9 cellular contexts compared by ENCODE assay signal in genomic region chr3:65858749-65859148, GRCh38.
"Had no signal": no experiment of that assay in that cellular context is flagged by ENCODE, and none has a peak within 500 bp of the region (broad histone marks: within the 10 kb centered on the region; RNA-seq: fewer than 3 reads in every experiment).

No MANE protein-coding gene starts in this region.

- H3K9me3 Mint-ChIP-seq: GM23338, H9, HFFc6 had no signal

- DNase-seq: GM23248, GOT3, H7, H9, HCEC 1CT, HFFc6 had no signal

- H3K4me3 Mint-ChIP-seq: GM23338, H9, HFFc6 had no signal

- H3K9ac ChIP-seq: GM23248 had no signal

- H3K36me3 ChIP-seq: HAP-1 had no signal

- H3K4me3 ChIP-seq: GM23248, GM23338, HAP-1 had no signal

- H3K27ac Mint-ChIP-seq: GM23338, H9, HFFc6 had no signal

- H3K9me3 ChIP-seq: HAP-1 had no signal

- H3K4me2 ChIP-seq: GM23338 had no signal

- H3K4me1 ChIP-seq: HAP-1 had no signal

- ATAC-seq: GM23338, HCT116 had no signal

- H3K27ac ChIP-seq: GM23248 had no signal
